In genomic region chr11:118857385-118857784, GRCh38 we compare ENCODE assay signal across 15 cellular contexts. TPM values are rescaled to one million over a fixed set of nuclear protein-coding genes. Genes with fewer than 3 reads are reported as not detected.
DNase-seq lines count a peak whose midpoint lies in the region; ATAC-seq, FAIRE-seq and TF ChIP-seq lines count a peak whose summit lies in the region.
"Had no signal": no experiment of that assay in that cellular context is flagged by ENCODE, and none has a peak within 500 bp of the region (broad histone marks: within the 10 kb centered on the region; RNA-seq: fewer than 3 reads in every experiment).

No MANE protein-coding gene starts in this region.

- CTCF ChIA-PET in K562 (lab: Yijun Ruan, JAX; ENCODE audit: low intra/inter-chr PET ratio), result no interaction called here

- 48% methylated on average over 5 of the region's 5 CpGs for WGBS in K562 (ENCODE audit: insufficient coverage, low coverage, missing lambda C conversion rate)

- H3K36me3 ChIP-seq in DOHH2 (ENCODE audit: control insufficient read depth, low read length) (no peaks in the 10 kb centered on the region), OCI-LY1 (ENCODE audit: insufficient read depth, low read length) (no peaks in the 10 kb centered on the region), K562 (ENCODE audit: control insufficient read depth, insufficient read depth, low read length) (no peaks in the 10 kb centered on the region)

- H3K27ac ChIP-seq in DOHH2 (ENCODE audit: low read depth, low read length) (peak overlapping the region; percentile 71), OCI-LY1 (ENCODE audit: low read depth, low read length, poor library complexity, severe bottlenecking) (peak overlapping the region; percentile 74), K562 (ENCODE audit: extremely low read depth, low read depth, low read length) (no peak overlapping the region)
- H3K27ac ChIP-seq: A549 had no signal

- no peak for ATAC-seq in K562
- ATAC-seq in esophagus mucosa, result no peak
- ATAC-seq: A549 had no signal

- H3K9me3 ChIP-seq in DOHH2 (ENCODE audit: control insufficient read depth, insufficient read depth, low read length), result no peaks in the 10 kb centered on the region
- no peaks in the 10 kb centered on the region for H3K9me3 ChIP-seq in OCI-LY1 (ENCODE audit: low read length)
- no peaks in the 10 kb centered on the region for H3K9me3 ChIP-seq in K562 (replicated peaks; ENCODE audit: control insufficient read depth, insufficient read depth, low read depth, low read length)
- H3K9me3 ChIP-seq: A549 had no signal

- no peak for TF ChIP-seq EP300 in K562 (IDR thresholded peaks at IDR 0.05; ENCODE audit: low read length)

- BruUV-seq in K562 (replicated peaks; lab: Mats Ljungman, UMichigan), result no TSS peak

- H3F3A ChIP-seq in DOHH2 (ENCODE audit: control insufficient read depth, insufficient read depth) (peaks cover 28% of the 10 kb centered on the region), OCI-LY1 (ENCODE audit: insufficient read depth, low read length) (0 out of 2 replicates have a peak, but pooled peaks cover 4% of the 10 kb centered on the region)

- no peak for FAIRE-seq in K562 (lab: Jason Lieb, UNC)
- FAIRE-seq: A549 had no signal

- H2AFZ ChIP-seq in OCI-LY1 (ENCODE audit: low read length) (no peak overlapping the region), K562 (ENCODE audit: low read depth, low read length) (peak overlapping the region; percentile 71)

- TF ChIP-seq CTCF in DOHH2 (IDR thresholded peaks at IDR 0.05; ENCODE audit: low read depth, low read length, poor library complexity, severe bottlenecking) (no peak), OCI-LY1 (IDR thresholded peaks at IDR 0.05; ENCODE audit: low read length) (no peak), K562 (IDR thresholded peaks at IDR 0.05 in 2 of 3, conservative IDR thresholded peaks at IDR 0.05 in 1 of 3; ENCODE audit: insufficient read depth in 2 of 3, low read depth in 1 of 3, low read length in 3 of 3) (no peak)

- intact Hi-C loops in K562 (cut with micrococcal nuclease), result no loop called here

- peaks cover 68% of the 10 kb centered on the region for H3K4me1 ChIP-seq in DOHH2 (ENCODE audit: control insufficient read depth, low read length)
- H3K4me1 ChIP-seq in OCI-LY1 (ENCODE audit: insufficient read depth, low read length, severe bottlenecking), result peaks cover 51% of the 10 kb centered on the region
- peaks cover 3% of the 10 kb centered on the region in 2 experiments; a peak in 2 of 5 replicates for H3K4me1 ChIP-seq in K562 (replicated peaks in 1 of 2; ENCODE audit: control insufficient read depth in 2 of 2, insufficient read depth in 2 of 2, low read length in 2 of 2)
- H3K4me1 ChIP-seq: A549 had no signal

- H3K27me3 ChIP-seq in DOHH2 (ENCODE audit: control insufficient read depth, low read length), result no peaks in the 10 kb centered on the region
- H3K27me3 ChIP-seq in OCI-LY1 (ENCODE audit: insufficient read depth, low read length), result no peaks in the 10 kb centered on the region
- no peaks in the 10 kb centered on the region for H3K27me3 ChIP-seq in K562 (ENCODE audit: control insufficient read depth in 2 of 2, insufficient read depth in 2 of 2, low read length in 2 of 2)

- peak overlapping the region; percentile 32 for H3K4me3 ChIP-seq in DOHH2 (ENCODE audit: low read length)
- no peak overlapping the region for H3K4me3 ChIP-seq in OCI-LY1 (ENCODE audit: low read depth, low read length, poor library complexity, severe bottlenecking)
- no peak overlapping the region for H3K4me3 ChIP-seq in K562
- H3K4me3 ChIP-seq: A549 had no signal

- POLR2A ChIA-PET in K562 (lab: Yijun Ruan, JAX), result no interaction called here

- H3K79me2 ChIP-seq in DOHH2 (ENCODE audit: control insufficient read depth, low read length) (peaks cover 6% of the 10 kb centered on the region), OCI-LY1 (ENCODE audit: insufficient read depth, low read length) (no peaks in the 10 kb centered on the region), K562 (ENCODE audit: control insufficient read depth, insufficient read depth, low read length) (no peaks in the 10 kb centered on the region)

- H3K9me2 ChIP-seq in DOHH2 (replicated peaks; ENCODE audit: control insufficient read depth, low read length), result no peaks in the 10 kb centered on the region
- H3K9me2 ChIP-seq in OCI-LY1 (ENCODE audit: low read depth, low read length), result no peaks in the 10 kb centered on the region

- no peak for TF ChIP-seq RAD21 in K562 (CRISPR knock-in tag; conservative IDR thresholded peaks at IDR 0.05 in 1 of 2, IDR thresholded peaks at IDR 0.05 in 1 of 2)

- DNase-seq in K562 (ENCODE audit: extremely low read depth in 1 of 4, low spot score in 3 of 4) (no peak), DMS79 (lab: John Stamatoyannopoulos, UW) (no peak), NCI-H2107 treated with DMSO at 0.1 percent for 48 hours (lab: John Stamatoyannopoulos, UW; ENCODE audit: unreplicated experiment) (no peak)
- no peak for DNase-seq in activated CD8-positive, alpha-beta memory T cell treated with anti-CD3 and anti-CD28 coated beads, Interleukin-2, amount 50 U/mL, for 4 hours
- DNase-seq: CD4-positive, CD25-positive, alpha-beta regulatory T cell; DMS53; EL; GOT3; H9 had no signal

- no peaks in the 10 kb centered on the region for H4K20me1 ChIP-seq in DOHH2 (ENCODE audit: control insufficient read depth, insufficient read depth, low read depth, low read length)
- H4K20me1 ChIP-seq in OCI-LY1 (ENCODE audit: insufficient read depth, low read length), result no peaks in the 10 kb centered on the region
- H4K20me1 ChIP-seq in K562 (replicated peaks; ENCODE audit: control insufficient read depth, insufficient read depth, low read length), result no peaks in the 10 kb centered on the region

- in situ Hi-C loops in K562 (cut with MboI), result no loop called here

- H3K9ac ChIP-seq in OCI-LY1 (ENCODE audit: low read length) (no peak overlapping the region), K562 (ENCODE audit: insufficient read depth in 1 of 2, low read depth in 2 of 2, low read length in 2 of 2) (no peak overlapping the region)

- peak overlapping the region; percentile 49 for H3K4me2 ChIP-seq in DOHH2 (ENCODE audit: low read length)
- H3K4me2 ChIP-seq in OCI-LY1 (ENCODE audit: low read length), result no peak overlapping the region; the same call in 1 of the 2 replicates
- H3K4me2 ChIP-seq in K562 (ENCODE audit: insufficient read depth, low read length), result no peak overlapping the region
- H3K4me2 ChIP-seq: A549 had no signal

- H3K9me1 ChIP-seq in K562 (ENCODE audit: control insufficient read depth, insufficient read depth, low read length), result no peaks in the 10 kb centered on the region

- TF ChIP-seq POLR2A in K562 (conservative IDR thresholded peaks at IDR 0.05), result no peak

TF ChIP-seq in K562, 482 proteins besides CTCF, POLR2A, EP300 and RAD21:
- no peak for TF ChIP-seq ZNF57 (CRISPR knock-in tag; IDR thresholded peaks at IDR 0.05)
- no peak for TF ChIP-seq RAD51 (IDR thresholded peaks at IDR 0.05; ENCODE audit: borderline replicate concordance, low read depth)
- TF ChIP-seq TAF9B (IDR thresholded peaks at IDR 0.05; ENCODE audit: partially characterized antibody), result no peak
- no peak for TF ChIP-seq MAFG (tag; conservative IDR thresholded peaks at IDR 0.05)

RNA-seq across cellular contexts. Expression of gene CXCR5, which starts 26.3 kb away (rescaled TPM):
- not detected in 2 replicates for total RNA-seq in K562 (2011; cell fraction: chromatin; rRNA removed; ENCODE audit: low replicate concordance)
- total RNA-seq in K562 (2011; cell fraction: nucleolus; rRNA removed), result not detected in 2 replicates
- total RNA-seq in K562 (2011; cell fraction: nucleoplasm; rRNA removed), result not detected in 2 replicates
- total RNA-seq in K562 (2014; rRNA removed) (not detected in 2 replicates), K562 (2014; rRNA removed; fragmentation: Illumina TruSeq; extraction: Trizol) (not detected in 2 replicates), K562 (2015; rRNA removed; fragmentation: Illumina TruSeq; extraction: Trizol) (not detected in 2 replicates), K562 (2021) (0.04 TPM in 1 of 2 replicates, not detected in the other), esophagus mucosa (0.20 TPM)
- polyA plus RNA-seq in K562 (2011; rRNA removed) (not detected in 2 replicates), K562 (2014; fragmentation: Illumina TruSeq; extraction: Trizol) (not detected in 2 replicates), K562 (2014; fragmentation: Nextera tagmentation; extraction: Ambion mirVana) (under 1 TPM; 0.03 to 0.06 TPM), K562 (2014; rRNA removed) (not detected in 2 replicates)
- 0.03 TPM in 1 of 2 replicates, not detected in the other for polyA plus RNA-seq in K562 (2011; cell fraction: cytosol; rRNA removed)
- polyA plus RNA-seq in K562 (2011; cell fraction: nucleus; rRNA removed), result not detected in 2 replicates
- not detected in 2 replicates for polyA plus RNA-seq in K562 (2012)
- polyA minus RNA-seq in K562 (2011; rRNA and poly(A)+ RNA removed), result not detected in 2 replicates
- polyA minus RNA-seq in K562 (2011; cell fraction: cytosol; rRNA and poly(A)+ RNA removed), result not detected in 2 replicates
- polyA minus RNA-seq in K562 (2011; cell fraction: nucleus; rRNA and poly(A)+ RNA removed), result not detected in 2 replicates
- polyA plus RNA-seq: AG04450, BJ had no signal
